Comparison of ENCODE assay signal across 2 cellular contexts in genomic region chr3:196985298-196985697, GRCh38.
A peak's percentile ranks its signal among the peaks of the same experiment; 100 is the strongest.
TF ChIP-seq lines count a peak whose summit lies in the region.

No MANE protein-coding gene starts in this region.

TF ChIP-seq in H1, 55 proteins besides CTCF, POLR2A, EP300 and RAD21:
- no peak for TF ChIP-seq NRF1 (IDR thresholded peaks at IDR 0.05; ENCODE audit: low read depth, low read length)
- TF ChIP-seq RFX5 (IDR thresholded peaks at IDR 0.05; ENCODE audit: borderline replicate concordance, low read depth, low read length) = no peak
TF ChIP-seq in H1: peak in this region for 0.

TF ChIP-seq in HepG2, 621 proteins besides CTCF, POLR2A, EP300 and RAD21:
- TF ChIP-seq ZNF883 (CRISPR knock-in tag; IDR thresholded peaks at IDR 0.05; ENCODE audit: not compliant biosample characterization) (no peak), ZBTB8A (CRISPR knock-in tag; IDR thresholded peaks at IDR 0.05; ENCODE audit: borderline replicate concordance, low read depth) (no peak), SAP130 (CRISPR knock-in tag; IDR thresholded peaks at IDR 0.05; ENCODE audit: low read depth) (0 out of 2 replicates have a peak, but pooled peaks have one; percentile 18), HNF4A (CRISPR knock-in tag; IDR thresholded peaks at IDR 0.05) (0 out of 2 replicates have a peak, but pooled peaks have one; percentile 4), ZNF687 (CRISPR knock-in tag; IDR thresholded peaks at IDR 0.05) (peak; percentile 78), CEBPG (CRISPR knock-in tag; IDR thresholded peaks at IDR 0.05) (no peak), PHF8 (CRISPR knock-in tag; IDR thresholded peaks at IDR 0.05) (no peak), TFE3 (CRISPR knock-in tag; IDR thresholded peaks at IDR 0.05) (0 out of 2 replicates have a peak, but pooled peaks have one; percentile 25), ZNF513 (CRISPR knock-in tag; conservative IDR thresholded peaks at IDR 0.05) (no peak), YEATS2 (CRISPR knock-in tag; IDR thresholded peaks at IDR 0.05; ENCODE audit: borderline replicate concordance) (no peak), FOXC1 (CRISPR knock-in tag; IDR thresholded peaks at IDR 0.05; ENCODE audit: borderline replicate concordance) (no peak), LRRFIP1 (CRISPR knock-in tag; conservative IDR thresholded peaks at IDR 0.05) (no peak), ZNF496 (CRISPR knock-in tag; IDR thresholded peaks at IDR 0.05; ENCODE audit: insufficient replicate concordance) (no peak), ZNF563 (CRISPR knock-in tag; IDR thresholded peaks at IDR 0.05) (no peak), HES4 (CRISPR knock-in tag; IDR thresholded peaks at IDR 0.05; ENCODE audit: borderline replicate concordance) (no peak), PHF20 (CRISPR knock-in tag; IDR thresholded peaks at IDR 0.05) (no peak), ZSCAN5A (CRISPR knock-in tag; IDR thresholded peaks at IDR 0.05; ENCODE audit: borderline replicate concordance) (no peak), IKZF5 (CRISPR knock-in tag; IDR thresholded peaks at IDR 0.05) (no peak), RAD51 (IDR thresholded peaks at IDR 0.05; ENCODE audit: borderline replicate concordance) (no peak), JUN (CRISPR knock-in tag; IDR thresholded peaks at IDR 0.05) (no peak), TARDBP (CRISPR knock-in tag; IDR thresholded peaks at IDR 0.05) (no peak), ZNF737 (CRISPR knock-in tag; IDR thresholded peaks at IDR 0.05; ENCODE audit: borderline replicate concordance) (no peak), STAT6 (CRISPR knock-in tag; IDR thresholded peaks at IDR 0.05; ENCODE audit: borderline replicate concordance) (no peak), ZFX (CRISPR knock-in tag; IDR thresholded peaks at IDR 0.05; ENCODE audit: low read depth) (peak; percentile 24; the same call in 1 of the 2 replicates), NFE2L2 (IDR thresholded peaks at IDR 0.05; ENCODE audit: low read length) (no peak)
- TF ChIP-seq, protein P1, sequence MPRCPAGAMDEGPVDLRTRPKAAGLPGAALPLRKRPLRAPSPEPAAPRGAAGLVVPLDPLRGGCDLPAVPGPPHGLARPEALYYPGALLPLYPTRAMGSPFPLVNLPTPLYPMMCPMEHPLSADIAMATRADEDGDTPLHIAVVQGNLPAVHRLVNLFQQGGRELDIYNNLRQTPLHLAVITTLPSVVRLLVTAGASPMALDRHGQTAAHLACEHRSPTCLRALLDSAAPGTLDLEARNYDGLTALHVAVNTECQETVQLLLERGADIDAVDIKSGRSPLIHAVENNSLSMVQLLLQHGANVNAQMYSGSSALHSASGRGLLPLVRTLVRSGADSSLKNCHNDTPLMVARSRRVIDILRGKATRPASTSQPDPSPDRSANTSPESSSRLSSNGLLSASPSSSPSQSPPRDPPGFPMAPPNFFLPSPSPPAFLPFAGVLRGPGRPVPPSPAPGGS (CRISPR knock-in tag; IDR thresholded peaks at IDR 0.05) = 0 out of 2 replicates have a peak, but pooled peaks have one; percentile 32
- TF ChIP-seq, protein P2, sequence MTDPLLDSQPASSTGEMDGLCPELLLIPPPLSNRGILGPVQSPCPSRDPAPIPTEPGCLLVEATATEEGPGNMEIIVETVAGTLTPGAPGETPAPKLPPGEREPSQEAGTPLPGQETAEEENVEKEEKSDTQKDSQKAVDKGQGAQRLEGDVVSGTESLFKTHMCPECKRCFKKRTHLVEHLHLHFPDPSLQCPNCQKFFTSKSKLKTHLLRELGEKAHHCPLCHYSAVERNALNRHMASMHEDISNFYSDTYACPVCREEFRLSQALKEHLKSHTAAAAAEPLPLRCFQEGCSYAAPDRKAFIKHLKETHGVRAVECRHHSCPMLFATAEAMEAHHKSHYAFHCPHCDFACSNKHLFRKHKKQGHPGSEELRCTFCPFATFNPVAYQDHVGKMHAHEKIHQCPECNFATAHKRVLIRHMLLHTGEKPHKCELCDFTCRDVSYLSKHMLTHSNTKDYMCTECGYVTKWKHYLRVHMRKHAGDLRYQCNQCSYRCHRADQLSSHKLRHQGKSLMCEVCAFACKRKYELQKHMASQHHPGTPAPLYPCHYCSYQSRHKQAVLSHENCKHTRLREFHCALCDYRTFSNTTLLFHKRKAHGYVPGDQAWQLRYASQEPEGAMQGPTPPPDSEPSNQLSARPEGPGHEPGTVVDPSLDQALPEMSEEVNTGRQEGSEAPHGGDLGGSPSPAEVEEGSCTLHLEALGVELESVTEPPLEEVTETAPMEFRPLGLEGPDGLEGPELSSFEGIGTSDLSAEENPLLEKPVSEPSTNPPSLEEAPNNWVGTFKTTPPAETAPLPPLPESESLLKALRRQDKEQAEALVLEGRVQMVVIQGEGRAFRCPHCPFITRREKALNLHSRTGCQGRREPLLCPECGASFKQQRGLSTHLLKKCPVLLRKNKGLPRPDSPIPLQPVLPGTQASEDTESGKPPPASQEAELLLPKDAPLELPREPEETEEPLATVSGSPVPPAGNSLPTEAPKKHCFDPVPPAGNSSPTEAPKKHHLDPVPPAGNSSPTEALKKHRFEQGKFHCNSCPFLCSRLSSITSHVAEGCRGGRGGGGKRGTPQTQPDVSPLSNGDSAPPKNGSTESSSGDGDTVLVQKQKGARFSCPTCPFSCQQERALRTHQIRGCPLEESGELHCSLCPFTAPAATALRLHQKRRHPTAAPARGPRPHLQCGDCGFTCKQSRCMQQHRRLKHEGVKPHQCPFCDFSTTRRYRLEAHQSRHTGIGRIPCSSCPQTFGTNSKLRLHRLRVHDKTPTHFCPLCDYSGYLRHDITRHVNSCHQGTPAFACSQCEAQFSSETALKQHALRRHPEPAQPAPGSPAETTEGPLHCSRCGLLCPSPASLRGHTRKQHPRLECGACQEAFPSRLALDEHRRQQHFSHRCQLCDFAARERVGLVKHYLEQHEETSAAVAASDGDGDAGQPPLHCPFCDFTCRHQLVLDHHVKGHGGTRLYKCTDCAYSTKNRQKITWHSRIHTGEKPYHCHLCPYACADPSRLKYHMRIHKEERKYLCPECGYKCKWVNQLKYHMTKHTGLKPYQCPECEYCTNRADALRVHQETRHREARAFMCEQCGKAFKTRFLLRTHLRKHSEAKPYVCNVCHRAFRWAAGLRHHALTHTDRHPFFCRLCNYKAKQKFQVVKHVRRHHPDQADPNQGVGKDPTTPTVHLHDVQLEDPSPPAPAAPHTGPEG (CRISPR knock-in tag; IDR thresholded peaks at IDR 0.05) = no peak
